ENCODE assay signal across 9 cellular contexts in genomic region chr2:101272045-101272784, GRCh38. TPM values are rescaled to one million over a fixed set of nuclear protein-coding genes. Genes with fewer than 3 reads are reported as not detected.
A peak's percentile ranks its signal among the peaks of the same experiment; 100 is the strongest.
DNase-seq lines count a peak whose midpoint lies in the region; ATAC-seq and TF ChIP-seq lines count a peak whose summit lies in the region.
"Had no signal": no experiment of that assay in that cellular context is flagged by ENCODE, and none has a peak within 500 bp of the region (broad histone marks: within the 10 kb centered on the region; RNA-seq: fewer than 3 reads in every experiment).

No MANE protein-coding gene starts in this region.

- no peaks in the 10 kb centered on the region for H3K27me3 Mint-ChIP-seq in CD8-positive, alpha-beta T cell (ENCODE audit: low read depth)
- no peaks in the 10 kb centered on the region for H3K27me3 Mint-ChIP-seq in activated B cell treated with CpG ODN at 0.5 μM for 24 hours

- CTCF ChIA-PET in CD8-positive, alpha-beta T cell (lab: Charles Lee) = interaction anchor here (1.1 to 1.2 kb wide), 2 partner anchors 17 to 70 kb away, joined by 3 to 4 read pairs; no protein-coding TSS in a partner anchor
- CTCF ChIA-PET in activated B cell treated with CpG ODN at 0.5 μM for 24 hours (lab: Charles Lee) = no interaction called here

- no peak overlapping the region for H3K4me3 Mint-ChIP-seq in CD8-positive, alpha-beta T cell
- H3K4me3 Mint-ChIP-seq in activated B cell treated with CpG ODN at 0.5 μM for 24 hours = no peak overlapping the region

- intact Hi-C loops in CD8-positive, alpha-beta T cell (cut with DNase I, micrococcal nuclease) = no loop called here
- intact Hi-C loops in activated B cell treated with CpG ODN at 0.5 μM for 24 hours (cut with micrococcal nuclease) (no loop called here), sigmoid colon (cut with DNase I) (no loop called here), aorta (cut with DNase I) (no loop called here)

- H3K36me3 Mint-ChIP-seq in CD8-positive, alpha-beta T cell = peaks cover 75% of the 10 kb centered on the region
- H3K36me3 Mint-ChIP-seq in activated B cell treated with CpG ODN at 0.5 μM for 24 hours (ENCODE audit: low read depth) = peaks cover 76% of the 10 kb centered on the region

- 34 to 63% methylated on average over 3 of the region's 3 CpGs for whole genome bisulfite sequencing in sigmoid colon, 2 donors
- WGBS in aorta, 2 donors = 59 to 61% methylated on average over 3 of the region's 3 CpGs

- H3K4me1 ChIP-seq in CD8-positive, alpha-beta T cell (ENCODE audit: insufficient read depth, low read length) = peaks cover 8% of the 10 kb centered on the region
- H3K4me1 ChIP-seq in sigmoid colon = no peaks in the 10 kb centered on the region
- H3K4me1 ChIP-seq in aorta (ENCODE audit: control insufficient read depth in 1 of 2, insufficient read depth in 2 of 2, low read length in 2 of 2) = no peaks in the 10 kb centered on the region

- H3K4me1 Mint-ChIP-seq in CD8-positive, alpha-beta T cell (ENCODE audit: low read depth) = peaks cover 44% of the 10 kb centered on the region
- peaks cover 2% of the 10 kb centered on the region for H3K4me1 Mint-ChIP-seq in activated B cell treated with CpG ODN at 0.5 μM for 24 hours

- peaks cover 46% of the 10 kb centered on the region for H3K36me3 ChIP-seq in CD8-positive, alpha-beta T cell (ENCODE audit: insufficient read depth, low read length)
- H3K36me3 ChIP-seq in sigmoid colon = peaks cover 5 to 83% (median 29%) of the 10 kb centered on the region in 4 donors
- H3K36me3 ChIP-seq in aorta (ENCODE audit: control insufficient read depth in 1 of 2, insufficient read depth in 2 of 2, low read length in 1 of 2) = peaks cover 0 to 14% of the 10 kb centered on the region in 2 donors

- H3K27ac Mint-ChIP-seq in CD8-positive, alpha-beta T cell = peak overlapping the region; percentile 24
- peak overlapping the region; percentile 15 for H3K27ac Mint-ChIP-seq in activated B cell treated with CpG ODN at 0.5 μM for 24 hours

- no peaks in the 10 kb centered on the region for H3K9me3 ChIP-seq in CD8-positive, alpha-beta T cell (ENCODE audit: low read length)
- H3K9me3 ChIP-seq in sigmoid colon = no peaks in the 10 kb centered on the region
- no peaks in the 10 kb centered on the region for H3K9me3 ChIP-seq in aorta (ENCODE audit: control insufficient read depth, low read length)

- ATAC-seq in CD8-positive, alpha-beta T cell = no peak
- ATAC-seq in GM19035 (IDR thresholded peaks at IDR 0.05; ENCODE audit: unreplicated experiment) (peak; percentile 90), HG02884 (IDR thresholded peaks at IDR 0.05; ENCODE audit: unreplicated experiment) (peak; percentile 95), activated B cell treated with CpG ODN at 0.5 μM for 24 hours (ENCODE audit: low read depth) (peak; percentile 37), aorta (ENCODE audit: low FRiP score) (no peak)

- DNase-seq in CD8-positive, alpha-beta T cell = no peak
- DNase-seq in activated B cell treated with CpG ODN at 0.5 μM for 24 hours (no peak), cerebellar nuclear complex (lab: John Stamatoyannopoulos, UW) (no peak), HuH-7.5 (ENCODE audit: low spot score) (no peak), sigmoid colon (no peak), aorta (no peak)

- H3K4me3 ChIP-seq in CD8-positive, alpha-beta T cell (ENCODE audit: low read depth, low read length) = no peak overlapping the region
- H3K4me3 ChIP-seq in sigmoid colon (no peak overlapping the region), aorta (ENCODE audit: low read length in 2 of 2) (no peak overlapping the region)

- POLR2A ChIA-PET in CD8-positive, alpha-beta T cell (lab: Charles Lee) = interaction anchor here (1.1 to 1.5 kb wide), 2 partner anchors 12 to 16 kb away, joined by 3 read pairs; no protein-coding TSS in a partner anchor
- POLR2A ChIA-PET in activated B cell treated with CpG ODN at 0.5 μM for 24 hours (lab: Charles Lee) = interaction anchor here (1.2 kb wide), 1 partner anchor 12 kb away, joined by 7 read pairs; no protein-coding TSS in a partner anchor

- TF ChIP-seq CTCF in CD8-positive, alpha-beta T cell (IDR thresholded peaks at IDR 0.05) = no peak
- no peak for TF ChIP-seq CTCF in activated B cell treated with CpG ODN at 0.5 μM for 24 hours (IDR thresholded peaks at IDR 0.05)
- TF ChIP-seq CTCF in sigmoid colon (IDR thresholded peaks at IDR 0.05) = no peak

- TF ChIP-seq EP300 in sigmoid colon (IDR thresholded peaks at IDR 0.05) = no peak

- TF ChIP-seq POLR2A in sigmoid colon (IDR thresholded peaks at IDR 0.05) = no peak

- H3K9me3 Mint-ChIP-seq in CD8-positive, alpha-beta T cell = no peaks in the 10 kb centered on the region
- no peaks in the 10 kb centered on the region for H3K9me3 Mint-ChIP-seq in activated B cell treated with CpG ODN at 0.5 μM for 24 hours

- H3K27ac ChIP-seq in CD8-positive, alpha-beta T cell (ENCODE audit: low read depth, low read length) = peak overlapping the region; percentile 9
- H3K27ac ChIP-seq in sigmoid colon (no peak overlapping the region), aorta (ENCODE audit: low read depth in 1 of 2, low read length in 2 of 2) (no peak overlapping the region)
- H3K27ac ChIP-seq: C4-2B had no signal

- H3K27me3 ChIP-seq in CD8-positive, alpha-beta T cell (ENCODE audit: insufficient read depth, low read length) = no peaks in the 10 kb centered on the region
- H3K27me3 ChIP-seq in sigmoid colon (no peaks in the 10 kb centered on the region), aorta (ENCODE audit: control insufficient read depth in 1 of 2, insufficient read depth in 2 of 2, low read length in 1 of 2) (no peaks in the 10 kb centered on the region)

RNA-seq across cellular contexts. Expression of gene CNOT11, which starts 19.5 kb away (rescaled TPM):
- total RNA-seq in CD8-positive, alpha-beta T cell = 10 to 100 TPM; 41.9 to 43.0 TPM
- total RNA-seq in activated B cell treated with CpG ODN at 0.5 μM for 24 hours (50.8 and 59.7 TPM in 2 replicates), sigmoid colon (10 to 100 TPM; 21.4 to 27.4 (median 22.1) TPM), aorta (10 to 100 TPM; 25.0 to 26.4 TPM)
- polyA plus RNA-seq in sigmoid colon (10 to 100 TPM; 22.8 to 33.7 (median 27.5) TPM), aorta (10 to 100 TPM; 12.8 to 15.9 TPM)

RNA-seq across cellular contexts. Expression of gene RNF149, which starts 36.3 kb away (rescaled TPM):
- 100 to 1,000 TPM; 128 to 129 TPM for total RNA-seq in CD8-positive, alpha-beta T cell
- 39.6 and 48.3 TPM in 2 replicates for total RNA-seq in activated B cell treated with CpG ODN at 0.5 μM for 24 hours
- total RNA-seq in sigmoid colon = 10 to 100 TPM; 40.0 to 65.4 (median 56.5) TPM
- polyA plus RNA-seq in sigmoid colon = 10 to 100 TPM; 11.4 to 29.5 (median 20.8) TPM
- 10 to 100 TPM; 71.6 to 92.1 TPM for total RNA-seq in aorta
- 10 to 100 TPM; 22.9 to 34.2 TPM for polyA plus RNA-seq in aorta

Comparison
In these comparisons a context has a peak if more than half of its experiments do, and no peak if none do; other contexts are left out.
1. ATAC-seq: peak in GM19035 (single experiment), HG02884 (single experiment) and activated B cell treated with CpG ODN at 0.5 μM for 24 hours (single experiment); none in CD8-positive, alpha-beta T cell (single experiment) and aorta (single experiment).